ENCODE assay signal across 8 cellular contexts in genomic region chr4:99998062-99998880, GRCh38.
A peak's percentile ranks its signal among the peaks of the same experiment; 100 is the strongest.
DNase-seq lines count a peak whose midpoint lies in the region; ATAC-seq and TF ChIP-seq lines count a peak whose summit lies in the region.

No MANE protein-coding gene starts in this region.

- no peak overlapping the region for H3K4me3 ChIP-seq in coronary artery

- TF ChIP-seq CTCF in coronary artery (IDR thresholded peaks at IDR 0.05) = no peak

- peak; percentile 16 for DNase-seq in NCI-H82 (lab: John Stamatoyannopoulos, UW)
- no peak for DNase-seq in NCI-H82 treated with DMSO at 0.1 percent for 48 hours (lab: John Stamatoyannopoulos, UW; ENCODE audit: unreplicated experiment)
- DNase-seq in RPMI8226 = peak; percentile 11
- peak; percentile 36 for DNase-seq in glomerular visceral epithelial cell (ENCODE audit: extremely low spot score)
- no peak for DNase-seq in activated CD8-positive, alpha-beta memory T cell treated with anti-CD3 and anti-CD28 coated beads for 24 hours
- DNase-seq in coronary artery (ENCODE audit: low spot score) = no peak
- DNase-seq in HK-2 (ENCODE audit: unreplicated experiment) = no peak

- no peak overlapping the region for H3K27ac ChIP-seq in coronary artery

- peak; percentile 58 for ATAC-seq in HG02938 (IDR thresholded peaks at IDR 0.05; ENCODE audit: unreplicated experiment)

Comparison
In these comparisons a context has a peak if more than half of its experiments do, and no peak if none do; other contexts are left out.
1. DNase-seq: peak in NCI-H82 (single experiment), RPMI8226 (single experiment) and glomerular visceral epithelial cell (single experiment); none in NCI-H82 treated with DMSO at 0.1 percent for 48 hours (single experiment), activated CD8-positive, alpha-beta memory T cell treated with anti-CD3 and anti-CD28 coated beads for 24 hours (single experiment), coronary artery (single experiment) and HK-2 (single experiment).